Comparison of ENCODE assay signal across 11 cellular contexts in the genomic region with DNA sequence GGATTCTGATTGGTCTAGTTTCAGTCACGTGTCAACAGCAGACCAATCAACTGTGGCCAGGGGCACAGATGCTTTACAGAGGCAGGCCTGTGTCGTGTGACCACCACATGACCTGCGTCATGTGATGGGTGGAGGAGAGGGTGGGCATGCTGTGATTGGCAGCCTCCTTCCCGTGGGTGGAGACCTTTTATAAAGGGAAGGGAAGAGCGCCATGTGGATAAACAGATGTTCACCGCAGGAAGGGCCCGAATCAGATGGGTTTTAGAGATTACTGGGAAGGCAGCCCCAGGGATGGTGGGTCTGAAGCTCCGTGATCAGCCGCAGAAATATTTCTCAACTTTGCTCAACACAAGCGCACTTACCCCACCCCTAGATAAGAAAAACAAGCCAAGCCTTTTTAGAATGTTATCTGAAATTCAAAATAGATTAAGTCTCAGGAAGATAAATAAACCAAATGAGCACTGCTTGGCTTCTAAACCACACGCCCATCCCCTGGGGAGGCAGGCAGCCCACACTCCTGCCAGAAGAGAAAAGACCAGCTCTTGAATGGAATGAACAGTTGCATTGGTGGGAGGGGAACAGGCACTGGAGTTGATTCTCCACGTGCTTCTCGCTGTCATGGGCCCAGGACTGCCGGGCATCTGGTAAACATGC. TPM values are rescaled to one million over a fixed set of nuclear protein-coding genes. Genes with fewer than 3 reads are reported as not detected.
A peak's percentile ranks its signal among the peaks of the same experiment; 100 is the strongest.
DNase-seq lines count a peak whose midpoint lies in the region; ATAC-seq, FAIRE-seq and TF ChIP-seq lines count a peak whose summit lies in the region.
"Had no signal": no experiment of that assay in that cellular context is flagged by ENCODE, and none has a peak within 500 bp of the region (broad histone marks: within the 10 kb centered on the region; RNA-seq: fewer than 3 reads in every experiment).

No MANE protein-coding gene starts in this region.

- no peaks in the 10 kb centered on the region for H3K9me1 ChIP-seq in K562 (ENCODE audit: control insufficient read depth, insufficient read depth, low read length)

- peak in 1 of 2 experiments; percentile 24; a peak in 2 of 4 replicates for TF ChIP-seq RAD21 in K562 (CRISPR knock-in tag; conservative IDR thresholded peaks at IDR 0.05 in 1 of 2, IDR thresholded peaks at IDR 0.05 in 1 of 2)

- no peak overlapping the region for H3K9ac ChIP-seq in K562 (ENCODE audit: insufficient read depth in 1 of 2, low read depth in 2 of 2, low read length in 2 of 2)

- H3K27ac ChIP-seq in ACC112 (ENCODE audit: low read depth, low read length) (peak overlapping the region; percentile 59), K562 (ENCODE audit: extremely low read depth, low read depth, low read length) (no peak overlapping the region), lower lobe of right lung (peak overlapping the region; percentile 27)
- H3K27ac ChIP-seq: ovary had no signal

- H3K36me3 ChIP-seq in ACC112 (ENCODE audit: insufficient read depth, low read length) = no peaks in the 10 kb centered on the region
- H3K36me3 ChIP-seq in K562 (ENCODE audit: control insufficient read depth, insufficient read depth, low read length) = no peaks in the 10 kb centered on the region
- no peaks in the 10 kb centered on the region for H3K36me3 ChIP-seq in lower lobe of right lung
- H3K36me3 ChIP-seq: ovary had no signal

- peak; percentile 92 for FAIRE-seq in K562 (lab: Jason Lieb, UNC)

- H3K27me3 Mint-ChIP-seq in activated T-cell treated with anti-CD3 and anti-CD28 coated beads, Interleukin-2, amount 50 U/mL, for 24 hours = peaks cover 9% of the 10 kb centered on the region

- H3K4me2 ChIP-seq in K562 (ENCODE audit: insufficient read depth, low read length) = peak overlapping the region; percentile 25; the same call in 1 of the 2 replicates

- no peak overlapping the region for H3K27ac Mint-ChIP-seq in activated T-cell treated with anti-CD3 and anti-CD28 coated beads, Interleukin-2, amount 50 U/mL, for 24 hours

- no peaks in the 10 kb centered on the region for H3K9me3 Mint-ChIP-seq in activated T-cell treated with anti-CD3 and anti-CD28 coated beads, Interleukin-2, amount 50 U/mL, for 24 hours
- H3K9me3 Mint-ChIP-seq: central memory CD8-positive, alpha-beta T cell had no signal

- BruUV-seq in K562 (replicated peaks; lab: Mats Ljungman, UMichigan) = no TSS peak

- H3K4me1 ChIP-seq in ACC112 (ENCODE audit: control insufficient read depth, insufficient read depth, low read length, unreplicated experiment) (peaks cover 27% of the 10 kb centered on the region), K562 (replicated peaks in 1 of 2; ENCODE audit: control insufficient read depth in 2 of 2, insufficient read depth in 2 of 2, low read length in 2 of 2) (peaks cover 13 to 16% of the 10 kb centered on the region in 2 experiments), lower lobe of right lung (peaks cover 27% of the 10 kb centered on the region)

- intact Hi-C loops in K562 (cut with micrococcal nuclease) (no loop called here), lower lobe of right lung (cut with DNase I) (no loop called here)

- no peaks in the 10 kb centered on the region for H3K9me3 ChIP-seq in K562 (replicated peaks; ENCODE audit: control insufficient read depth, insufficient read depth, low read depth, low read length)
- H3K9me3 ChIP-seq in lower lobe of right lung = no peaks in the 10 kb centered on the region
- H3K9me3 ChIP-seq: ovary had no signal

- H3K27me3 ChIP-seq in ACC112 (ENCODE audit: insufficient read depth, low read length) (no peaks in the 10 kb centered on the region), K562 (ENCODE audit: control insufficient read depth in 2 of 2, insufficient read depth in 2 of 2, low read length in 2 of 2) (peaks cover 33 to 55% of the 10 kb centered on the region in 2 experiments), lower lobe of right lung (ENCODE audit: low read depth) (no peaks in the 10 kb centered on the region)
- H3K27me3 ChIP-seq: ovary had no signal

- in situ Hi-C loops in K562 (cut with MboI) = no loop called here

- POLR2A ChIA-PET in K562 (lab: Yijun Ruan, JAX) = interaction anchor here (0.6 to 1.3 kb wide), 2 partner anchors 18 to 469 kb away, joined by 3 to 4 read pairs; no protein-coding TSS in a partner anchor

- H3K36me3 Mint-ChIP-seq in activated T-cell treated with anti-CD3 and anti-CD28 coated beads, Interleukin-2, amount 50 U/mL, for 24 hours (ENCODE audit: low read depth) = no peaks in the 10 kb centered on the region

- peaks cover 17% of the 10 kb centered on the region for H3K4me1 Mint-ChIP-seq in activated T-cell treated with anti-CD3 and anti-CD28 coated beads, Interleukin-2, amount 50 U/mL, for 24 hours (ENCODE audit: low read depth)

- no peak for TF ChIP-seq POLR2A in K562 (conservative IDR thresholded peaks at IDR 0.05)

- CTCF ChIA-PET in K562 (lab: Yijun Ruan, JAX; ENCODE audit: low intra/inter-chr PET ratio) = no interaction called here

- H3K4me3 ChIP-seq in ACC112 (ENCODE audit: low read depth, low read length) (0 out of 2 replicates have a peak overlapping the region, but pooled peaks have one; percentile 17), K562 (no peak overlapping the region), lower lobe of right lung (no peak overlapping the region)
- H3K4me3 ChIP-seq: ovary had no signal

- H4K20me1 ChIP-seq in K562 (replicated peaks; ENCODE audit: control insufficient read depth, insufficient read depth, low read length) = no peaks in the 10 kb centered on the region

- TF ChIP-seq EP300 in K562 (IDR thresholded peaks at IDR 0.05; ENCODE audit: low read length) = peak; percentile 52

- DNase-seq in HuH-7.5 (ENCODE audit: low spot score) = peak; percentile 48
- peak; percentile 86 to 95 (median 92) for DNase-seq in K562 (ENCODE audit: extremely low read depth in 1 of 4, low spot score in 3 of 4)
- DNase-seq in lower lobe of right lung = peak; percentile 56
- no peak for DNase-seq in GM19240 (ENCODE audit: insufficient read length, low spot score)
- DNase-seq in NCI-H2081 treated with DMSO at 0.1 percent for 48 hours (lab: John Stamatoyannopoulos, UW) = no peak
- no peak for DNase-seq in activated T-cell treated with anti-CD3 and anti-CD28 coated beads, Interleukin-2, amount 50 U/mL, for 24 hours
- DNase-seq: DMS153, ovary had no signal

- TF ChIP-seq CTCF in K562 (IDR thresholded peaks at IDR 0.05 in 2 of 3, conservative IDR thresholded peaks at IDR 0.05 in 1 of 3; ENCODE audit: insufficient read depth in 2 of 3, low read depth in 1 of 3, low read length in 3 of 3) = no peak
- TF ChIP-seq CTCF in lower lobe of right lung (IDR thresholded peaks at IDR 0.05) = no peak

- H3K4me3 Mint-ChIP-seq in activated T-cell treated with anti-CD3 and anti-CD28 coated beads, Interleukin-2, amount 50 U/mL, for 24 hours = no peak overlapping the region
- H3K4me3 Mint-ChIP-seq: central memory CD8-positive, alpha-beta T cell had no signal

- no peaks in the 10 kb centered on the region for H3K79me2 ChIP-seq in ACC112 (ENCODE audit: control insufficient read depth, insufficient read depth, low read length, unreplicated experiment)
- no peaks in the 10 kb centered on the region for H3K79me2 ChIP-seq in K562 (ENCODE audit: control insufficient read depth, insufficient read depth, low read length)

- peak; percentile 95 for ATAC-seq in K562
- peak; percentile 65 to 67 for ATAC-seq in lower lobe of right lung
- no peak for ATAC-seq in HG02840 (IDR thresholded peaks at IDR 0.05; ENCODE audit: low FRiP score, unreplicated experiment)

- 9% methylated on average over 14 of the region's 14 CpGs for WGBS in K562 (ENCODE audit: insufficient coverage, low coverage, missing lambda C conversion rate)

- H2AFZ ChIP-seq in ACC112 (ENCODE audit: low read length, unreplicated experiment) = peak overlapping the region; percentile 55
- peak overlapping the region; percentile 14 for H2AFZ ChIP-seq in K562 (ENCODE audit: low read depth, low read length)

TF ChIP-seq in K562, 482 proteins besides CTCF, POLR2A, EP300 and RAD21 (continues in another document):
- TF ChIP-seq TCFL5 (CRISPR knock-in tag; conservative IDR thresholded peaks at IDR 0.05) (no peak), ZNF79 (CRISPR knock-in tag; IDR thresholded peaks at IDR 0.05; ENCODE audit: low read depth) (no peak), PHB (CRISPR knock-in tag; IDR thresholded peaks at IDR 0.05) (no peak), MIER1 (IDR thresholded peaks at IDR 0.05; ENCODE audit: low read depth) (no peak), ZNF24 (IDR thresholded peaks at IDR 0.05) (no peak), ZNF75A (CRISPR knock-in tag; IDR thresholded peaks at IDR 0.05) (no peak)

RNA-seq across cellular contexts. Expression of a gene that starts 43.6 kb away (rescaled TPM):
- 0.92 and 1.7 TPM in 2 replicates for total RNA-seq in K562 (2011; cell fraction: chromatin; rRNA removed; ENCODE audit: low replicate concordance)
- 1.4 and 2.0 TPM in 2 replicates for total RNA-seq in K562 (2011; cell fraction: nucleolus; rRNA removed)
- 1.3 and 1.9 TPM in 2 replicates for total RNA-seq in K562 (2011; cell fraction: nucleoplasm; rRNA removed)
- total RNA-seq in K562 (2014; rRNA removed) = 0.73 TPM in 1 of 2 replicates, not detected in the other
- total RNA-seq in K562 (2014; rRNA removed; fragmentation: Illumina TruSeq; extraction: Trizol) = 0.19 TPM in 1 of 2 replicates, not detected in the other
- 0.23 TPM in 1 of 2 replicates, not detected in the other for total RNA-seq in K562 (2015; rRNA removed; fragmentation: Illumina TruSeq; extraction: Trizol)
- 0.31 and 0.36 TPM in 2 replicates for total RNA-seq in K562 (2021)
- 0.32 and 0.85 TPM in 2 replicates for polyA plus RNA-seq in K562 (2011; rRNA removed)
- polyA plus RNA-seq in K562 (2011; cell fraction: cytosol; rRNA removed) = 0.41 and 1.2 TPM in 2 replicates
- polyA plus RNA-seq in K562 (2011; cell fraction: nucleus; rRNA removed) = 0.55 and 1.6 TPM in 2 replicates
- 0.40 and 2.4 TPM in 2 replicates for polyA plus RNA-seq in K562 (2012)
- polyA plus RNA-seq in K562 (2014; fragmentation: Illumina TruSeq; extraction: Trizol) = 0.21 and 0.30 TPM in 2 replicates
- polyA plus RNA-seq in K562 (2014; fragmentation: Nextera tagmentation; extraction: Ambion mirVana) = under 1 TPM; 0.04 to 0.13 TPM
- polyA plus RNA-seq in K562 (2014; rRNA removed) = 0.28 and 0.84 TPM in 2 replicates
- 0.35 TPM in 1 of 2 replicates, not detected in the other for polyA minus RNA-seq in K562 (2011; rRNA and poly(A)+ RNA removed)
- polyA minus RNA-seq in K562 (2011; cell fraction: cytosol; rRNA and poly(A)+ RNA removed) = 0.86 TPM in 1 of 2 replicates, not detected in the other
- polyA minus RNA-seq in K562 (2011; cell fraction: nucleus; rRNA and poly(A)+ RNA removed) = 0.89 and 1.5 TPM in 2 replicates
- total RNA-seq in lower lobe of right lung = 11.5 TPM

Comparison
In these comparisons a context has a peak if more than half of its experiments do, and no peak if none do; other contexts are left out.
1. DNase-seq: peak in HuH-7.5 (single experiment), K562 (4 of 4) and lower lobe of right lung (single experiment); none in GM19240 (single experiment), NCI-H2081 treated with DMSO at 0.1 percent for 48 hours (single experiment) and activated T-cell treated with anti-CD3 and anti-CD28 coated beads, Interleukin-2, amount 50 U/mL, for 24 hours (single experiment).